ENCODE assay signal across 8 cellular contexts in the genomic region with DNA sequence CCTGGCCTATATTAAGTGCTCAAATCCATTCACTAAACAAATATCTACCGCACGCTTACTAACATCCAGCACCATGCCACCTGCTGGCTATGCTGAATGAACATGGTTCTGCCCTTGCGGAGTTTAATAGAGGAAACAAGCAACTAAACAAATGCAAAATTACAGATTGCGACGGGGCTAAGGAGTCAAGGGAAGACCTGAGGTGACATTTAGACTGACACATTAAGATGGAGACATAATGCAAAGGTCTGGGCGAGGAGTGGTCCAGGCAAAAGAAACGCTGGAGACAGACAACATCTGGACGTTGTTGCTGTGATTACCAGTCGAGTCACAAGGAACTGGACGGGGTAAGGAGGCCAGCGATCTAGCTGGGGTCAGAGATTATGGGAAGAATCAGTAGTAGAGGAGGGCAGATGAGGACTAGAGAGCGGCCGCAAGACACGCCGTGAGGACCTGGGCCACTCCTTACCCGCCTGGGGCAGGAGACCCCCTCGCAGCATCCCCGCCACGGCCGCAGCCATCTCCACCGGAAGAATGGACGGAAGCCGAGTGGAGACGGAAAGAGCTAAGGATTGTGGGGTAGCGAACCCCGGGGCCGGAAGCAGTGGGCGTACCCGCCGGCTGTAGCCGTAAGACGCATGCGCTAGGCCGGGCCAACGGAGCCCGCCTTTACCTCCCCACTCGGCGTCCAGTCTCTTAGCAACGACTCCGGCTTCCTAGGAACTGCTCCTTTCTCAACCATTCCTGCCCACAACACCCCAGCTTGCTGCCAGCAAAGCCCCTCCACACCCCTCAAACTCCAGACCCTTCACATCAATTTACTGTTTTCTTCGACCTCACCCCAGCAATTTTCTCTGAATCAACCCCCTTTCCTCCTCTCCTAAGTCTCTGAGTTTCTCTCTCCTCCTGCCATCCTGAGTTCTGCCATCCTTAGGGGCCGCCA. TPM values are rescaled to one million over a fixed set of nuclear protein-coding genes. Genes with fewer than 3 reads are reported as not detected.
DNase-seq lines count a peak whose midpoint lies in the region; ATAC-seq and TF ChIP-seq lines count a peak whose summit lies in the region.

A gene with protein sequence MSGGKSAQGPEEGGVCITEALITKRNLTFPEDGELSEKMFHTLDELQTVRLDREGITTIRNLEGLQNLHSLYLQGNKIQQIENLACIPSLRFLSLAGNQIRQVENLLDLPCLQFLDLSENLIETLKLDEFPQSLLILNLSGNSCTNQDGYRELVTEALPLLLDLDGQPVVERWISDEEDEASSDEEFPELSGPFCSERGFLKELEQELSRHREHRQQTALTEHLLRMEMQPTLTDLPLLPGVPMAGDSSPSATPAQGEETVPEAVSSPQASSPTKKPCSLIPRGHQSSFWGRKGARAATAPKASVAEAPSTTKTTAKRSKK (plus strand): TSS at position 680 of the 943 bp plus-strand sequence. CDS start 320 bp downstream, outside the sequence.
A gene (minus strand): TSS at position 551 of the 943 bp plus-strand sequence. CDS start 30 bp downstream, at position 521.

- H4K8ac ChIP-seq in IMR-90 (ENCODE audit: low read depth in 2 of 2, low read length in 2 of 2): peak within 1 kb of the TSS; percentile 87 to 97

- no peak within 1 kb of the TSS for H2BK20ac ChIP-seq in IMR-90 (ENCODE audit: low read depth, low read length)

- in situ Hi-C loops in IMR-90 (cut with MboI; ENCODE audit: low sequenced_read_pairs): no loop called here

- H2AK5ac ChIP-seq in IMR-90 (ENCODE audit: low read depth, low read length): peak within 1 kb of the TSS; percentile 88

- TF ChIP-seq POLR2A in IMR-90 (IDR thresholded peaks at IDR 0.05; ENCODE audit: low read depth, low read length): peak; percentile 93

- peak within 1 kb of the TSS; percentile 37 for H2BK5ac ChIP-seq in IMR-90 (ENCODE audit: low read depth, low read length, poor library complexity, severe bottlenecking)

- WGBS in IMR-90 (ENCODE audit: extremely low coverage in 2 of 2, insufficient read length in 1 of 2), 2 experiments: 1% methylated on average over 23 of the region's 42 CpGs; no CpG with 5 or more reads in 1 of the 2 experiments

- H3K4me3 ChIP-seq in IMR-90 (ENCODE audit: insufficient read depth, low read depth, low read length): peak within 1 kb of the TSS; percentile 84
- H3K4me3 ChIP-seq in OCI-LY3 (ENCODE audit: low read length): peak within 1 kb of the TSS; percentile 95
- H3K4me3 ChIP-seq in epithelial cell of proximal tubule (ENCODE audit: low read depth, low read length): peak within 1 kb of the TSS; percentile 82

- dilution Hi-C loops in IMR-90 (cut with HindIII; ENCODE audit: low sequenced_read_pairs, unreplicated experiment): no loop called here

- peak within 1 kb of the TSS; percentile 46 for H3K23ac ChIP-seq in IMR-90 (ENCODE audit: low read depth, low read length)

- peak within 1 kb of the TSS; percentile 80 for H3K27ac ChIP-seq in IMR-90 (ENCODE audit: insufficient read depth, low read length)
- H3K27ac ChIP-seq in OCI-LY3 (ENCODE audit: low read length): peak within 1 kb of the TSS; percentile 42

- peak within 1 kb of the TSS; percentile 51 for H3K56ac ChIP-seq in IMR-90 (ENCODE audit: extremely low read depth, insufficient read depth, low read length)

- H3K9me3 ChIP-seq in IMR-90 (ENCODE audit: control insufficient read depth, insufficient read depth, low read length) (no peaks in the 10 kb centered on the region), OCI-LY3 (ENCODE audit: insufficient read depth, low read length) (no peaks in the 10 kb centered on the region)

- H3K4me2 ChIP-seq in IMR-90 (ENCODE audit: low read depth, low read length): peak within 1 kb of the TSS; percentile 96
- peak within 1 kb of the TSS; percentile 99 for H3K4me2 ChIP-seq in OCI-LY3 (ENCODE audit: low read length)

- POLR2A ChIA-PET in IMR-90 (lab: Charles Lee; ENCODE audit: unreplicated experiment): interaction anchor here (0.5 to 1.0 kb wide), 5 partner anchors 10 to 719 kb away, joined by 3 to 7 read pairs (median 4); a partner anchor contains a TSS

- ATAC-seq in GM21526 (IDR thresholded peaks at IDR 0.05; ENCODE audit: low FRiP score, unreplicated experiment): peak; percentile 80
- peak; percentile 95 for ATAC-seq in IMR-90 (ENCODE audit: low read depth)

- H2AFZ ChIP-seq in IMR-90 (replicated peaks; ENCODE audit: low read length, poor library complexity) (peak within 1 kb of the TSS; percentile 92), OCI-LY3 (ENCODE audit: low read depth, low read length) (peak within 1 kb of the TSS; percentile 80)

- H2BK120ac ChIP-seq in IMR-90 (ENCODE audit: low read depth, low read length): peak within 1 kb of the TSS; percentile 26; the same call in 1 of the 2 replicates

- peaks cover 17 to 28% of the 10 kb centered on the region in 2 experiments for H3K79me1 ChIP-seq in IMR-90 (ENCODE audit: low read depth in 1 of 2, low read length in 2 of 2)

- BruUV-seq in IMR-90 (replicated peaks; lab: Mats Ljungman, UMichigan): TSS peak; percentile 83

- peaks cover 6% of the 10 kb centered on the region for H3K4me1 ChIP-seq in IMR-90 (ENCODE audit: control insufficient read depth, insufficient read depth, low read length)
- H3K4me1 ChIP-seq in OCI-LY3 (ENCODE audit: low read length): peaks cover 17% of the 10 kb centered on the region

- H2BK15ac ChIP-seq in IMR-90 (ENCODE audit: low read depth, low read length): no peak within 1 kb of the TSS

- peak within 1 kb of the TSS; percentile 84 for H3K4ac ChIP-seq in IMR-90 (ENCODE audit: low read depth, low read length)

- H4K91ac ChIP-seq in IMR-90 (ENCODE audit: insufficient read depth, low read depth, low read length): peak within 1 kb of the TSS; percentile 45; the same call in 1 of the 2 replicates

- peak; percentile 89 for DNase-seq in DMS153 (lab: John Stamatoyannopoulos, UW)
- DNase-seq in IMR-90: peak; percentile 90
- DNase-seq in activated T-cell treated with anti-CD3 and anti-CD28 coated beads for 24 hours (ENCODE audit: low read depth): peak; percentile 91
- peak; percentile 43 for DNase-seq in epithelial cell of proximal tubule (ENCODE audit: low read depth)
- peak; percentile 94 for DNase-seq in mucosa of gallbladder (ENCODE audit: low spot score)
- DNase-seq in stimulated activated CD8-positive, alpha-beta memory T cell treated with anti-CD3 and anti-CD28 coated beads, Interleukin-4, amount 100 ng/mL, for 24 hours (ENCODE audit: low read depth): peak; percentile 90

- H2AK9ac ChIP-seq in IMR-90 (replicated peaks; ENCODE audit: low read depth, low read length, poor library complexity): peak within 1 kb of the TSS; percentile 6

- peaks cover 19% of the 10 kb centered on the region for H3K36me3 ChIP-seq in IMR-90 (ENCODE audit: control insufficient read depth, insufficient read depth, low read length)
- H3K36me3 ChIP-seq in OCI-LY3 (replicated peaks; ENCODE audit: low read depth, low read length): peaks cover 20% of the 10 kb centered on the region

- peak within 1 kb of the TSS; percentile 86 for H3K14ac ChIP-seq in IMR-90 (replicated peaks; ENCODE audit: low read depth, low read length)

- peak within 1 kb of the TSS; percentile 60 for H3K18ac ChIP-seq in IMR-90 (ENCODE audit: low read depth, low read length)

- peak within 1 kb of the TSS; percentile 92 for H4K5ac ChIP-seq in IMR-90 (ENCODE audit: low read depth, low read length)

- CTCF ChIA-PET in IMR-90 (lab: Yijun Ruan, JAX): interaction anchor here (0.5 to 1.2 kb wide), 3 partner anchors 8 to 170 kb away, joined by 3 to 7 read pairs (median 3); no protein-coding TSS in a partner anchor

- intact Hi-C loops in IMR-90 (cut with micrococcal nuclease): no loop called here

- peaks cover 3% of the 10 kb centered on the region; the same call in 1 of the 2 replicates for H4K20me1 ChIP-seq in IMR-90 (ENCODE audit: insufficient read depth, low read length)
- no peaks in the 10 kb centered on the region for H4K20me1 ChIP-seq in OCI-LY3 (ENCODE audit: insufficient read depth, low read length)

- TF ChIP-seq CTCF in IMR-90 (conservative IDR thresholded peaks at IDR 0.05; ENCODE audit: low read depth, low read length) (peak; percentile 45), OCI-LY3 (IDR thresholded peaks at IDR 0.05; ENCODE audit: low read depth, low read length) (no peak), epithelial cell of proximal tubule (conservative IDR thresholded peaks at IDR 0.05; ENCODE audit: low read depth, low read length) (peak; percentile 60)

- H3K9ac ChIP-seq in IMR-90 (ENCODE audit: low read depth, low read length): peak within 1 kb of the TSS; percentile 83
- H3K9ac ChIP-seq in OCI-LY3 (ENCODE audit: low read length): peak within 1 kb of the TSS; percentile 84

- peaks cover 13% of the 10 kb centered on the region for H3K9me1 ChIP-seq in IMR-90 (ENCODE audit: insufficient read depth, low read length)

- TF ChIP-seq RAD21 in IMR-90 (IDR thresholded peaks at IDR 0.05; ENCODE audit: low read length): 0 out of 2 replicates have a peak, but pooled peaks have one; percentile 8

- H3K79me2 ChIP-seq in OCI-LY3 (ENCODE audit: low read length): peaks cover 28% of the 10 kb centered on the region

- H3K27me3 ChIP-seq in IMR-90 (ENCODE audit: control insufficient read depth, insufficient read depth, low read length): no peaks in the 10 kb centered on the region
- no peaks in the 10 kb centered on the region for H3K27me3 ChIP-seq in OCI-LY3 (ENCODE audit: low read depth, low read length)

TF ChIP-seq in IMR-90, 13 proteins besides CTCF, POLR2A, EP300 and RAD21 (continues in another document):
- TF ChIP-seq SMC3 (IDR thresholded peaks at IDR 0.05; ENCODE audit: low read depth, low read length) (peak; percentile 50; the same call in 1 of the 2 replicates), FOS (IDR thresholded peaks at IDR 0.05; ENCODE audit: low read depth, low read length) (no peak), MAZ (IDR thresholded peaks at IDR 0.05; ENCODE audit: borderline replicate concordance, low read depth, low read length) (peak; percentile 51; the same call in 1 of the 2 replicates), RFX5 (IDR thresholded peaks at IDR 0.05; ENCODE audit: low read depth, low read length) (no peak), MXI1 (IDR thresholded peaks at IDR 0.05; ENCODE audit: borderline replicate concordance, low read depth, low read length) (peak; percentile 74)

RNA-seq across cellular contexts. Expression of the first gene that starts in this region (rescaled TPM):
- total RNA-seq in IMR-90 (2012; rRNA removed) (not detected in 2 replicates), epithelial cell of proximal tubule (not detected in 2 replicates), mucosa of gallbladder (1.1 TPM)
- polyA plus RNA-seq in IMR-90 (2012; rRNA removed): 0.77 and 0.80 TPM in 2 replicates
- 0.26 and 0.52 TPM in 2 replicates for polyA plus RNA-seq in IMR-90 (2012; cell fraction: cytosol; rRNA removed)
- polyA plus RNA-seq in IMR-90 (2012; cell fraction: nucleus; rRNA removed; ENCODE audit: low replicate concordance): 1.4 and 1.7 TPM in 2 replicates

RNA-seq across cellular contexts. Expression of the second gene that starts in this region (rescaled TPM):
- total RNA-seq in IMR-90 (2012; rRNA removed) (28.1 and 32.3 TPM in 2 replicates), epithelial cell of proximal tubule (40.6 and 51.3 TPM in 2 replicates), mucosa of gallbladder (38.9 TPM)
- 57.7 and 61.8 TPM in 2 replicates for polyA plus RNA-seq in IMR-90 (2012; rRNA removed)
- polyA plus RNA-seq in IMR-90 (2012; cell fraction: cytosol; rRNA removed): 31.1 and 78.7 TPM in 2 replicates
- polyA plus RNA-seq in IMR-90 (2012; cell fraction: nucleus; rRNA removed; ENCODE audit: low replicate concordance): 33.3 and 43.6 TPM in 2 replicates

Comparison
In these comparisons a context has a peak if more than half of its experiments do, and no peak if none do; other contexts are left out.
1. Peak in every context shown above with its lines: DNase-seq, ATAC-seq, H3K4me3 ChIP-seq and H3K27ac ChIP-seq.
2. DNase-seq: peak in every context shown above with its lines; median percentile 94 in mucosa of gallbladder; 91 in activated T-cell treated with anti-CD3 and anti-CD28 coated beads for 24 hours; 90 in IMR-90; 90 in stimulated activated CD8-positive, alpha-beta memory T cell treated with anti-CD3 and anti-CD28 coated beads, Interleukin-4, amount 100 ng/mL, for 24 hours; 89 in DMS153; 43 in epithelial cell of proximal tubule.